9 cellular contexts compared by ENCODE assay signal in genomic region chr2:25078171-25079049, GRCh38. TPM values are rescaled to one million over a fixed set of nuclear protein-coding genes. Genes with fewer than 3 reads are reported as not detected.
DNase-seq lines count a peak whose midpoint lies in the region; ATAC-seq and TF ChIP-seq lines count a peak whose summit lies in the region.
"Had no signal": no experiment of that assay in that cellular context is flagged by ENCODE, and none has a peak within 500 bp of the region (broad histone marks: within the 10 kb centered on the region; RNA-seq: fewer than 3 reads in every experiment).

No MANE protein-coding gene starts in this region.

- H3K4me1 ChIP-seq in left lung, result peaks cover 4 to 5% of the 10 kb centered on the region in 2 donors

- no peaks in the 10 kb centered on the region for H3K36me3 Mint-ChIP-seq in activated CD4-positive, alpha-beta memory T cell treated with anti-CD3 and anti-CD28 coated beads, Interleukin-2, amount 10 ng/mL, durations not matched to agents 7 days and 5 days (ENCODE audit: low read depth)

- H3K27ac ChIP-seq in brain microvascular endothelial cell, result no peak overlapping the region
- H3K27ac ChIP-seq in left lung, result no peak overlapping the region

- in situ Hi-C loops in brain microvascular endothelial cell (cut with HindIII; ENCODE audit: low pct_ligation_motif_present, low sequenced_read_pairs), result no loop called here

- POLR2A ChIA-PET in activated CD4-positive, alpha-beta memory T cell treated with anti-CD3 and anti-CD28 coated beads, Interleukin-2, amount 10 ng/mL, durations not matched to agents 7 days and 5 days (lab: Charles Lee), result no interaction called here

- no peaks in the 10 kb centered on the region for H3K4me1 Mint-ChIP-seq in activated CD4-positive, alpha-beta memory T cell treated with anti-CD3 and anti-CD28 coated beads, Interleukin-2, amount 10 ng/mL, durations not matched to agents 7 days and 5 days

- H3K36me3 ChIP-seq in brain microvascular endothelial cell (replicated peaks) (no peaks in the 10 kb centered on the region), left lung (no peaks in the 10 kb centered on the region)
- H3K36me3 ChIP-seq: breast epithelium had no signal

- H3K9me3 ChIP-seq in left lung, result no peaks in the 10 kb centered on the region
- H3K9me3 ChIP-seq: breast epithelium had no signal

- intact Hi-C loops in left lung (cut with DNase I), result no loop called here

- H3K4me3 ChIP-seq in AG10803 (ENCODE audit: low read length), result no peak overlapping the region
- no peak overlapping the region for H3K4me3 ChIP-seq in brain microvascular endothelial cell (ENCODE audit: low read depth, low read length)
- H3K4me3 ChIP-seq in left lung, result no peak overlapping the region

- ATAC-seq in left lung, result peak; percentile 74
- no peak for ATAC-seq in GM21825 (IDR thresholded peaks at IDR 0.05; ENCODE audit: unreplicated experiment)

- peak; percentile 51 for DNase-seq in AG10803 (ENCODE audit: low read depth)
- DNase-seq in NCI-H187 treated with DMSO at 0.1 percent for 48 hours (lab: John Stamatoyannopoulos, UW), result peak; percentile 64
- peak; percentile 54 for DNase-seq in brain microvascular endothelial cell
- no peak for DNase-seq in left lung
- no peak for DNase-seq in mucosa of gallbladder (ENCODE audit: low spot score)
- no peak for DNase-seq in germinal center (ENCODE audit: low spot score)
- no peak for DNase-seq in activated CD4-positive, alpha-beta memory T cell treated with anti-CD3 and anti-CD28 coated beads, Interleukin-2, amount 10 ng/mL, durations not matched to agents 7 days and 5 days

- peaks cover 27% of the 10 kb centered on the region for H3K27me3 Mint-ChIP-seq in activated CD4-positive, alpha-beta memory T cell treated with anti-CD3 and anti-CD28 coated beads, Interleukin-2, amount 10 ng/mL, durations not matched to agents 7 days and 5 days

- H3K27ac Mint-ChIP-seq in activated CD4-positive, alpha-beta memory T cell treated with anti-CD3 and anti-CD28 coated beads, Interleukin-2, amount 10 ng/mL, durations not matched to agents 7 days and 5 days, result no peak overlapping the region

- H3K4me3 Mint-ChIP-seq in activated CD4-positive, alpha-beta memory T cell treated with anti-CD3 and anti-CD28 coated beads, Interleukin-2, amount 10 ng/mL, durations not matched to agents 7 days and 5 days, result no peak overlapping the region

- no peaks in the 10 kb centered on the region for H3K9me3 Mint-ChIP-seq in activated CD4-positive, alpha-beta memory T cell treated with anti-CD3 and anti-CD28 coated beads, Interleukin-2, amount 10 ng/mL, durations not matched to agents 7 days and 5 days

- CTCF ChIA-PET in activated CD4-positive, alpha-beta memory T cell treated with anti-CD3 and anti-CD28 coated beads, Interleukin-2, amount 10 ng/mL, durations not matched to agents 7 days and 5 days (lab: Charles Lee), result interaction anchor here (0.7 kb wide), 1 partner anchor 103 kb away, joined by 3 read pairs; no protein-coding TSS in a partner anchor

- TF ChIP-seq CTCF in AG10803 (conservative IDR thresholded peaks at IDR 0.05; ENCODE audit: low read length), result no peak
- TF ChIP-seq CTCF in brain microvascular endothelial cell (IDR thresholded peaks at IDR 0.05; ENCODE audit: low read depth, low read length, missing control alignments), result no peak
- no peak for TF ChIP-seq CTCF in left lung (IDR thresholded peaks at IDR 0.05)

- H3K27me3 ChIP-seq in brain microvascular endothelial cell (replicated peaks) (peaks cover 52% of the 10 kb centered on the region), left lung (no peaks in the 10 kb centered on the region)
- H3K27me3 ChIP-seq: breast epithelium had no signal

RNA-seq across cellular contexts. Expression of gene EFR3B, which starts 36.5 kb away (rescaled TPM):
- total RNA-seq in left lung (1 to 10 TPM; 2.4 to 9.2 TPM), mucosa of gallbladder (1.8 TPM)
- total RNA-seq in activated CD4-positive, alpha-beta memory T cell treated with anti-CD3 and anti-CD28 coated beads, Interleukin-2, amount 10 ng/mL, durations not matched to agents 7 days and 5 days, result not detected

Comparison
In these comparisons a context has a peak if more than half of its experiments do, and no peak if none do; other contexts are left out.
1. DNase-seq: peak in AG10803 (single experiment), NCI-H187 treated with DMSO at 0.1 percent for 48 hours (single experiment) and brain microvascular endothelial cell (single experiment); none in left lung (0 of 2), mucosa of gallbladder (single experiment), germinal center (single experiment) and activated CD4-positive, alpha-beta memory T cell treated with anti-CD3 and anti-CD28 coated beads, Interleukin-2, amount 10 ng/mL, durations not matched to agents 7 days and 5 days (single experiment).